Comparison of ENCODE assay signal across 1 cellular context in the genomic region with DNA sequence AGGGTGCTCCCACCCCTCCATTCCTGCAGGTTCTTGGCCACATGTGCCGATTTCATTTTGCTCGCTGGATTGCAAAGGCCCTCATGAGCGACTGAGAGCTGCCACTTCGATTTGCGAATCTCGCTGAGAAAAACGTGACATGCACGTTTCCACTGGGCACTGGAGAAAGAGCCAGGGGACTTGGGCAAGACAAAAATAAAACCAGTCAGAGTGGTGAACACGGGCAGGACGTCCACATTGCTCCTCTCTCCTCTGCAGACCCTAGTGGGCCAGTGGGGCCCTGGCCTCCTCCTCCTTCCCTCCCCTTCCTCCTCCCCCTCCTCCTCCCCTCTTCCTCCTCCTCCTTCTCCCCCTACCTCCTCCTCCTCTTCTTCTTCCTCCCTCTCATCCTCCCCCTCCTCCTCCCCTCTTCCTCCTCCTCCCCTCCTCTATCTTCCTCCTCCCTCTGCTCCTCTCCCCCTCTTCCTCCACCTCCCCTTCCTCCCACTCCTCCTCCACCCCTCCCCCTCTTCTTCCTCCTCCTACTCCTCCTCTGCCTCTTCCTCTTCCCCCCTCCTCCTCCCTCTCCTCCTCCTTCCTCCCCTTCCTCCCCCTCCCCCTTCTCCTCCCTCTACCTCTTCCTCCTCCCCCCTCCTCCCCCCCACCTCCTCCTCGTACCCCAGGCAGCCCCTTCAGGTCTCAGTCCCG.
TF ChIP-seq lines count a peak whose summit lies in the region.

No MANE protein-coding gene starts in this region.

TF ChIP-seq in H1, 55 proteins besides CTCF, POLR2A, EP300 and RAD21:
- TF ChIP-seq SRF (IDR thresholded peaks at IDR 0.05; ENCODE audit: low read depth, low read length) (no peak), RXRA (IDR thresholded peaks at IDR 0.05; ENCODE audit: insufficient read depth, low read depth, low read length) (no peak), KDM1A (IDR thresholded peaks at IDR 0.05; ENCODE audit: borderline replicate concordance, low read length) (no peak), NANOG (IDR thresholded peaks at IDR 0.05; ENCODE audit: insufficient read depth, low read depth, low read length, poor library complexity, severe bottlenecking) (no peak), BCL11A (IDR thresholded peaks at IDR 0.05; ENCODE audit: low read depth in 2 of 2, low read length in 2 of 2) (no peak), TAF7 (optimal IDR thresholded peaks at IDR 0.05; ENCODE audit: borderline replicate concordance, low read depth, low read length) (no peak), SIX5 (IDR thresholded peaks at IDR 0.05; ENCODE audit: low read depth, low read length) (no peak)
- TF ChIP-seq, protein P1, sequence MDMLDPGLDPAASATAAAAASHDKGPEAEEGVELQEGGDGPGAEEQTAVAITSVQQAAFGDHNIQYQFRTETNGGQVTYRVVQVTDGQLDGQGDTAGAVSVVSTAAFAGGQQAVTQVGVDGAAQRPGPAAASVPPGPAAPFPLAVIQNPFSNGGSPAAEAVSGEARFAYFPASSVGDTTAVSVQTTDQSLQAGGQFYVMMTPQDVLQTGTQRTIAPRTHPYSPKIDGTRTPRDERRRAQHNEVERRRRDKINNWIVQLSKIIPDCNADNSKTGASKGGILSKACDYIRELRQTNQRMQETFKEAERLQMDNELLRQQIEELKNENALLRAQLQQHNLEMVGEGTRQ (IDR thresholded peaks at IDR 0.05; ENCODE audit: low read length): no peak
